In the genomic region with DNA sequence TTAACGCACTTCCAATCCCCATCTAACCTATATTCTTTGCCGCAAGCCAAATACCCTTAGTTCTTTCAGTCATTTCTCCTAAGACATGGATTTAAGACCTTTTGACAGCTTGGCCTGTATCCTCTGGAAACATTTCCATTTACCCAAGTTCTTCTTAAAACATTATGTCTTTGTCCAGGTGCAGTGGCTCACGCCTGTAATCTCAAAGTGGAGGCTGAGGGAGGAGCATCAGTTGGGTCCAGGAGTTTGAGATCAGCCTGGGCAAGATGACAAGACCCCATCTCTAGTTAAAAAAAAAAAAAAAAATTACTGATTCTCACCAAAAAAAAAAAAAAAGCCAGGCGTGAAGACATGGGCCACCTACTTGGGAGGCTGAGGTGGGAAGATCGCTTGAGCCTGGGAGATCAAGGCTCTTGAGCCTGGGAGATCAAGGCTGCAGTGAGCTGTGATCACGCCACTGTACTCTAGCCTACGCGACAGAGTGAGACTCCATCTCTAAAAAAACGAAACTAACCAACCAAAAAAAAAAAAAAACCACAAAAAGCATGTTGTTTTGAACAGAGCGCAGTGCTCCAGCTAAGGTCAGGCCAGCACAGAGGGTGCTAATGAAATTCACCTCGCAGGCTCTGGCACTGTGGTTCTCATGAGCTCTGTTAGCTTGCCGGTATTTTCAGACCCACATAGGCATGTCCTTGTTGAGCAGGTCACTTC, we compare ENCODE assay signal across 8 cellular contexts. TPM values are rescaled to one million over a fixed set of nuclear protein-coding genes. Genes with fewer than 3 reads are reported as not detected.
DNase-seq lines count a peak whose midpoint lies in the region; ATAC-seq and TF ChIP-seq lines count a peak whose summit lies in the region.

No MANE protein-coding gene starts in this region.

- H3K36me3 ChIP-seq in ACC112 (ENCODE audit: insufficient read depth, low read length): no peaks in the 10 kb centered on the region
- no peaks in the 10 kb centered on the region for H3K36me3 ChIP-seq in OCI-LY1 (ENCODE audit: insufficient read depth, low read length)

- peaks cover 10% of the 10 kb centered on the region for H3F3A ChIP-seq in OCI-LY1 (ENCODE audit: insufficient read depth, low read length)

- H3K4me1 ChIP-seq in ACC112 (ENCODE audit: control insufficient read depth, insufficient read depth, low read length, unreplicated experiment): peaks cover 47% of the 10 kb centered on the region
- peaks cover 73% of the 10 kb centered on the region for H3K4me1 ChIP-seq in OCI-LY1 (ENCODE audit: insufficient read depth, low read length, severe bottlenecking)

- H3K9ac ChIP-seq in OCI-LY1 (ENCODE audit: low read length): peak overlapping the region; percentile 92

- 41 to 52% methylated on average over 12 of the region's 12 CpGs for WGBS in lower leg skin, 2 donors

- peak overlapping the region; percentile 17; the same call in 1 of the 2 replicates for H3K27ac ChIP-seq in ACC112 (ENCODE audit: low read depth, low read length)
- H3K27ac ChIP-seq in OCI-LY1 (ENCODE audit: low read depth, low read length, poor library complexity, severe bottlenecking): peak overlapping the region; percentile 100
- peak overlapping the region; percentile 87 for H3K27ac ChIP-seq in layer of hippocampus (ENCODE audit: low read depth, low read length)

- peak; percentile 33 for ATAC-seq in GM21619 (IDR thresholded peaks at IDR 0.05; ENCODE audit: unreplicated experiment)

- intact Hi-C loops in lower leg skin (cut with DNase I; ENCODE audit: low total_unique reads): no loop called here

- H3K4me3 ChIP-seq in ACC112 (ENCODE audit: low read depth, low read length) (no peak overlapping the region), OCI-LY1 (ENCODE audit: low read depth, low read length, poor library complexity, severe bottlenecking) (peak overlapping the region; percentile 62), lower leg skin (ENCODE audit: low read depth, poor library complexity, severe bottlenecking) (no peak overlapping the region)

- TF ChIP-seq POLR2A in lower leg skin (IDR thresholded peaks at IDR 0.05): no peak

- H3K27me3 ChIP-seq in ACC112 (ENCODE audit: insufficient read depth, low read length) (no peaks in the 10 kb centered on the region), OCI-LY1 (ENCODE audit: insufficient read depth, low read length) (no peaks in the 10 kb centered on the region), layer of hippocampus (ENCODE audit: control insufficient read depth, insufficient read depth, low read length) (no peaks in the 10 kb centered on the region)

- H3K9me3 ChIP-seq in OCI-LY1 (ENCODE audit: low read length): no peaks in the 10 kb centered on the region

- H4K20me1 ChIP-seq in OCI-LY1 (ENCODE audit: insufficient read depth, low read length): no peaks in the 10 kb centered on the region

- H3K4me2 ChIP-seq in OCI-LY1 (ENCODE audit: low read length): peak overlapping the region; percentile 88

- TF ChIP-seq CTCF in OCI-LY1 (IDR thresholded peaks at IDR 0.05; ENCODE audit: low read length) (no peak), lower leg skin (IDR thresholded peaks at IDR 0.05) (no peak)

- H3K9me2 ChIP-seq in OCI-LY1 (ENCODE audit: low read depth, low read length): no peaks in the 10 kb centered on the region

- DNase-seq in activated naive CD4-positive, alpha-beta T cell treated with Interleukin-2 at 50 U/mL for 16 hours: peak; percentile 55
- peak; percentile 54 for DNase-seq in stimulated activated naive CD4-positive, alpha-beta T cell treated with Interleukin-2 at 50 U/mL for 16 hours (lab: John Stamatoyannopoulos, UW)
- no peak for DNase-seq in GDM1 (lab: John Stamatoyannopoulos, UW)
- no peak for DNase-seq in lower leg skin (ENCODE audit: low spot score in 2 of 2)

- H2AFZ ChIP-seq in ACC112 (ENCODE audit: low read length, unreplicated experiment): no peak overlapping the region
- no peak overlapping the region for H2AFZ ChIP-seq in OCI-LY1 (ENCODE audit: low read length)

- no peaks in the 10 kb centered on the region for H3K79me2 ChIP-seq in ACC112 (ENCODE audit: control insufficient read depth, insufficient read depth, low read length, unreplicated experiment)
- no peaks in the 10 kb centered on the region for H3K79me2 ChIP-seq in OCI-LY1 (ENCODE audit: insufficient read depth, low read length)

RNA-seq across cellular contexts. Expression of a gene that starts 36.0 kb away (rescaled TPM):
- total RNA-seq in lower leg skin: 10 to 100 TPM; 31.9 to 39.2 (median 32.3) TPM

RNA-seq across cellular contexts. Expression of a gene that starts 57.8 kb away (rescaled TPM):
- 1 to 10 TPM; 2.2 to 4.2 (median 3.5) TPM for total RNA-seq in lower leg skin

Comparison
In these comparisons a context has a peak if more than half of its experiments do, and no peak if none do; other contexts are left out.
1. H3K27ac ChIP-seq: peak in every context shown above with its lines; median percentile 100 in OCI-LY1; 87 in layer of hippocampus; 17 in ACC112.
2. DNase-seq: peak in activated naive CD4-positive, alpha-beta T cell treated with Interleukin-2 at 50 U/mL for 16 hours (single experiment) and stimulated activated naive CD4-positive, alpha-beta T cell treated with Interleukin-2 at 50 U/mL for 16 hours (single experiment); none in GDM1 (single experiment) and lower leg skin (0 of 2).